In genomic region chr15:31236184-31237041, GRCh38 we compare ENCODE assay signal across 1 cellular context.
TF ChIP-seq lines count a peak whose summit lies in the region.

No MANE protein-coding gene starts in this region.

TF ChIP-seq in Ishikawa, 13 proteins besides CTCF, POLR2A, EP300 and RAD21 (continued from another document):
- TF ChIP-seq, protein P1, sequence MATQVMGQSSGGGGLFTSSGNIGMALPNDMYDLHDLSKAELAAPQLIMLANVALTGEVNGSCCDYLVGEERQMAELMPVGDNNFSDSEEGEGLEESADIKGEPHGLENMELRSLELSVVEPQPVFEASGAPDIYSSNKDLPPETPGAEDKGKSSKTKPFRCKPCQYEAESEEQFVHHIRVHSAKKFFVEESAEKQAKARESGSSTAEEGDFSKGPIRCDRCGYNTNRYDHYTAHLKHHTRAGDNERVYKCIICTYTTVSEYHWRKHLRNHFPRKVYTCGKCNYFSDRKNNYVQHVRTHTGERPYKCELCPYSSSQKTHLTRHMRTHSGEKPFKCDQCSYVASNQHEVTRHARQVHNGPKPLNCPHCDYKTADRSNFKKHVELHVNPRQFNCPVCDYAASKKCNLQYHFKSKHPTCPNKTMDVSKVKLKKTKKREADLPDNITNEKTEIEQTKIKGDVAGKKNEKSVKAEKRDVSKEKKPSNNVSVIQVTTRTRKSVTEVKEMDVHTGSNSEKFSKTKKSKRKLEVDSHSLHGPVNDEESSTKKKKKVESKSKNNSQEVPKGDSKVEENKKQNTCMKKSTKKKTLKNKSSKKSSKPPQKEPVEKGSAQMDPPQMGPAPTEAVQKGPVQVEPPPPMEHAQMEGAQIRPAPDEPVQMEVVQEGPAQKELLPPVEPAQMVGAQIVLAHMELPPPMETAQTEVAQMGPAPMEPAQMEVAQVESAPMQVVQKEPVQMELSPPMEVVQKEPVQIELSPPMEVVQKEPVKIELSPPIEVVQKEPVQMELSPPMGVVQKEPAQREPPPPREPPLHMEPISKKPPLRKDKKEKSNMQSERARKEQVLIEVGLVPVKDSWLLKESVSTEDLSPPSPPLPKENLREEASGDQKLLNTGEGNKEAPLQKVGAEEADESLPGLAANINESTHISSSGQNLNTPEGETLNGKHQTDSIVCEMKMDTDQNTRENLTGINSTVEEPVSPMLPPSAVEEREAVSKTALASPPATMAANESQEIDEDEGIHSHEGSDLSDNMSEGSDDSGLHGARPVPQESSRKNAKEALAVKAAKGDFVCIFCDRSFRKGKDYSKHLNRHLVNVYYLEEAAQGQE (IDR thresholded peaks at IDR 0.05; ENCODE audit: low read depth) = no peak
- TF ChIP-seq CREB1 (IDR thresholded peaks at IDR 0.05; ENCODE audit: low read depth) = no peak
- peak; percentile 43; the same call in 1 of the 2 replicates for TF ChIP-seq CEBPB (IDR thresholded peaks at IDR 0.05)
TF ChIP-seq in Ishikawa: peak in this region for 5.
